In genomic region chr2:45190481-45190880, GRCh38 we compare ENCODE assay signal across 16 cellular contexts.
DNase-seq lines count a peak whose midpoint lies in the region; ATAC-seq, FAIRE-seq and TF ChIP-seq lines count a peak whose summit lies in the region.
"Had no signal": no experiment of that assay in that cellular context is flagged by ENCODE, and none has a peak within 500 bp of the region (broad histone marks: within the 10 kb centered on the region; RNA-seq: fewer than 3 reads in every experiment).

No MANE protein-coding gene starts in this region.

- H3K9me3 Mint-ChIP-seq in GM23338: no peaks in the 10 kb centered on the region; the same call in 2 of the 3 replicates
- no peaks in the 10 kb centered on the region for H3K9me3 Mint-ChIP-seq in stimulated activated memory B cell treated with anti-CD40 and anti-IgM and Interleukin-4, amounts not matched to agents 10 μg/mL and 1 μg/mL and 100 μg/mL, for 72 hours

- intact Hi-C loops in gastrocnemius medialis (cut with DNase I; ENCODE audit: low total_unique reads): no loop called here

- peak overlapping the region; percentile 38; the same call in 1 of the 2 replicates for H2AFZ ChIP-seq in GM23338

- H3K9me2 ChIP-seq in GM23338 (ENCODE audit: insufficient read depth): peaks cover 4% of the 10 kb centered on the region; the same call in 1 of the 2 replicates

- no peak overlapping the region for H3K4me3 Mint-ChIP-seq in GM23338
- no peak overlapping the region for H3K4me3 Mint-ChIP-seq in stimulated activated memory B cell treated with anti-CD40 and anti-IgM and Interleukin-4, amounts not matched to agents 10 μg/mL and 1 μg/mL and 100 μg/mL, for 72 hours
- H3K4me3 Mint-ChIP-seq: activated CD8-positive, alpha-beta memory T cell treated with anti-CD3 and anti-CD28 coated beads, Interleukin-2, amount 10 ng/mL, durations not matched to agents 7 days and 5 days had no signal

- H3K27me3 Mint-ChIP-seq in GM23338 (ENCODE audit: insufficient read depth, low read depth, poor library complexity): peaks cover 2% of the 10 kb centered on the region
- H3K27me3 Mint-ChIP-seq in stimulated activated memory B cell treated with anti-CD40 and anti-IgM and Interleukin-4, amounts not matched to agents 10 μg/mL and 1 μg/mL and 100 μg/mL, for 72 hours: peaks cover 60% of the 10 kb centered on the region

- TF ChIP-seq CTCF in GM23338 (conservative IDR thresholded peaks at IDR 0.05; ENCODE audit: low read depth in 2 of 2) (peak; percentile 14 to 38; a peak in 3 of 4 replicates), gastrocnemius medialis (IDR thresholded peaks at IDR 0.05 in 4 of 5, conservative IDR thresholded peaks at IDR 0.05 in 1 of 5) (no peak), BE2C (IDR thresholded peaks at IDR 0.05; ENCODE audit: low read depth, low read length) (no peak)

- no peaks in the 10 kb centered on the region for H3K36me3 ChIP-seq in GM23338 (ENCODE audit: insufficient read depth)
- no peaks in the 10 kb centered on the region for H3K36me3 ChIP-seq in gastrocnemius medialis
- no peaks in the 10 kb centered on the region for H3K36me3 ChIP-seq in BE2C

- peak; percentile 22 for FAIRE-seq in RCC 7860 (lab: Jason Lieb, UNC)
- FAIRE-seq: small intestine had no signal

- no peaks in the 10 kb centered on the region for H3K9me3 ChIP-seq in gastrocnemius medialis
- no peaks in the 10 kb centered on the region for H3K9me3 ChIP-seq in BE2C

- H3K27me3 ChIP-seq in GM23338 (ENCODE audit: insufficient read depth): no peaks in the 10 kb centered on the region
- peaks cover 0 to 4% (median 0%) of the 10 kb centered on the region in 3 donors for H3K27me3 ChIP-seq in gastrocnemius medialis
- no peaks in the 10 kb centered on the region for H3K27me3 ChIP-seq in BE2C

- no peaks in the 10 kb centered on the region for H3K79me2 ChIP-seq in GM23338 (replicated peaks; ENCODE audit: insufficient read depth)

- DNase-seq in GM23338 (ENCODE audit: low spot score) (peak; percentile 16), RCC 7860 (ENCODE audit: low spot score) (peak; percentile 62), fibroblast of gingiva (ENCODE audit: low read depth) (peak; percentile 62), gastrocnemius medialis (no peak), amniotic stem cell (lab: John Stamatoyannopoulos, UW) (no peak), BE2C (no peak)
- DNase-seq: activated CD8-positive, alpha-beta memory T cell treated with anti-CD3 and anti-CD28 coated beads, Interleukin-2, amount 10 ng/mL, durations not matched to agents 7 days and 5 days; activated naive CD4-positive, alpha-beta T cell treated with anti-CD3 and anti-CD28 coated beads, Interleukin-2, amount 50 U/mL, for 16 hours; COR-L47; NCI-H1694 treated with DMSO at 0.1 percent for 48 hours; NCI-H69; small intestine had no signal

- no peak overlapping the region for H3K27ac ChIP-seq in GM23338 (ENCODE audit: low read depth)
- H3K27ac ChIP-seq in gastrocnemius medialis: no peak overlapping the region
- H3K27ac ChIP-seq: epithelial cell of prostate had no signal

- in situ Hi-C loops in gastrocnemius medialis (cut with MboI; ENCODE audit: low sequenced_read_pairs in 4 of 4): no loop called here

- no peak overlapping the region for H3K4me2 ChIP-seq in GM23338

- H3K27ac Mint-ChIP-seq in GM23338: peak overlapping the region; percentile 81
- H3K27ac Mint-ChIP-seq in stimulated activated memory B cell treated with anti-CD40 and anti-IgM and Interleukin-4, amounts not matched to agents 10 μg/mL and 1 μg/mL and 100 μg/mL, for 72 hours: no peak overlapping the region
- H3K27ac Mint-ChIP-seq: activated CD8-positive, alpha-beta memory T cell treated with anti-CD3 and anti-CD28 coated beads, Interleukin-2, amount 10 ng/mL, durations not matched to agents 7 days and 5 days had no signal

- peak; percentile 66 for ATAC-seq in GM23338
- peak; percentile 64 to 67 for ATAC-seq in gastrocnemius medialis
- no peak for ATAC-seq in GM18517 (IDR thresholded peaks at IDR 0.05; ENCODE audit: unreplicated experiment)
- ATAC-seq in stimulated activated memory B cell treated with anti-CD40 and anti-IgM and Interleukin-4, amounts not matched to agents 10 μg/mL and 1 μg/mL and 100 μg/mL, for 72 hours: no peak
- ATAC-seq: activated CD8-positive, alpha-beta memory T cell treated with anti-CD3 and anti-CD28 coated beads, Interleukin-2, amount 10 ng/mL, durations not matched to agents 7 days and 5 days had no signal

- peaks cover 21% of the 10 kb centered on the region for H3K4me1 Mint-ChIP-seq in GM23338
- no peaks in the 10 kb centered on the region for H3K4me1 Mint-ChIP-seq in stimulated activated memory B cell treated with anti-CD40 and anti-IgM and Interleukin-4, amounts not matched to agents 10 μg/mL and 1 μg/mL and 100 μg/mL, for 72 hours
- H3K4me1 Mint-ChIP-seq: activated CD8-positive, alpha-beta memory T cell treated with anti-CD3 and anti-CD28 coated beads, Interleukin-2, amount 10 ng/mL, durations not matched to agents 7 days and 5 days had no signal

- H3F3A ChIP-seq in GM23338 (replicated peaks; ENCODE audit: low read depth): no peaks in the 10 kb centered on the region

- H4K20me1 ChIP-seq in GM23338 (replicated peaks; ENCODE audit: insufficient read depth): no peaks in the 10 kb centered on the region

- H3K4me1 ChIP-seq in GM23338 (ENCODE audit: insufficient read depth) (peaks cover 9% of the 10 kb centered on the region; the same call in 1 of the 2 replicates), gastrocnemius medialis (peaks cover 0 to 12% of the 10 kb centered on the region in 2 donors), BE2C (peaks cover 3% of the 10 kb centered on the region; the same call in 1 of the 2 replicates)

- no peaks in the 10 kb centered on the region for H3K36me3 Mint-ChIP-seq in GM23338 (ENCODE audit: low read depth)
- no peaks in the 10 kb centered on the region for H3K36me3 Mint-ChIP-seq in stimulated activated memory B cell treated with anti-CD40 and anti-IgM and Interleukin-4, amounts not matched to agents 10 μg/mL and 1 μg/mL and 100 μg/mL, for 72 hours
- H3K36me3 Mint-ChIP-seq: activated CD8-positive, alpha-beta memory T cell treated with anti-CD3 and anti-CD28 coated beads, Interleukin-2, amount 10 ng/mL, durations not matched to agents 7 days and 5 days had no signal

- no peak for TF ChIP-seq POLR2A in gastrocnemius medialis (IDR thresholded peaks at IDR 0.05)

- no peak overlapping the region for H3K4me3 ChIP-seq in GM23338
- no peak overlapping the region for H3K4me3 ChIP-seq in gastrocnemius medialis
- H3K4me3 ChIP-seq in BE2C (ENCODE audit: low read depth, low read length): no peak overlapping the region
- H3K4me3 ChIP-seq: lung had no signal

TF ChIP-seq in GM23338, 12 proteins besides CTCF, POLR2A, EP300 and RAD21:
- TF ChIP-seq CREB1 (CRISPR knock-in tag; IDR thresholded peaks at IDR 0.05; ENCODE audit: low read depth) (no peak), STAT1 (IDR thresholded peaks at IDR 0.05; ENCODE audit: unreplicated experiment) (no peak)
TF ChIP-seq in GM23338: peak in this region for 0.

Comparison
In these comparisons a context has a peak if more than half of its experiments do, and no peak if none do; other contexts are left out.
1. ATAC-seq: peak in GM23338 (single experiment) and gastrocnemius medialis (2 of 2); none in GM18517 (single experiment) and stimulated activated memory B cell treated with anti-CD40 and anti-IgM and Interleukin-4, amounts not matched to agents 10 μg/mL and 1 μg/mL and 100 μg/mL, for 72 hours (single experiment).
2. DNase-seq: peak in GM23338 (single experiment), RCC 7860 (single experiment) and fibroblast of gingiva (single experiment); none in gastrocnemius medialis (0 of 2), amniotic stem cell (single experiment) and BE2C (single experiment).
3. CTCF ChIP-seq: peak in GM23338 (2 of 2); none in gastrocnemius medialis (0 of 5) and BE2C (single experiment).